17 cellular contexts compared by ENCODE assay signal in the genomic region with DNA sequence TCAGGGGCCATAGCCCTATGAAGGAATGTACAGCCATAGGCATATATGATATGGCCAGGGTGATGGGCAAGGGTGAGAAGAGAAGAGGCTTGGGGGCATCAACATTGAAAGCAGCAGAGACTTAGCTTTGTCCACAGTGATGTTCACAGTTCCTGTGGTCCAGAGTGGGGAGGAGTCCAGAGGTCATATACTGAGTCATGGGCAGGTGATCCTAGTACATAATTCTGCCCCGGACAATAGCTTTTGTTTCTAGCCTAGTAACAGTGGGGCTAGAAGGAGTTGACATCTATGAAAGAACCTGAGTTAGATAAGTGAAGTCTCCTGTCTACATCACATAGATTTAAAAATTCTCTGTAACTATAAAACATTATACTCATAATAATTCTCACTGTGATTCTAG.
DNase-seq lines count a peak whose midpoint lies in the region; ATAC-seq and TF ChIP-seq lines count a peak whose summit lies in the region.
"Had no signal": no experiment of that assay in that cellular context is flagged by ENCODE, and none has a peak within 500 bp of the region (broad histone marks: within the 10 kb centered on the region; RNA-seq: fewer than 3 reads in every experiment).

No MANE protein-coding gene starts in this region.

- H3K9me3 ChIP-seq in subcutaneous abdominal adipose tissue (ENCODE audit: control insufficient read depth in 5 of 5, low read length in 5 of 5): no peaks in the 10 kb centered on the region

- H3K27ac ChIP-seq in subcutaneous abdominal adipose tissue (ENCODE audit: low read depth, low read length): peak overlapping the region; percentile 51

- no peaks in the 10 kb centered on the region for H3K36me3 Mint-ChIP-seq in stimulated activated naive CD8-positive, alpha-beta T cell treated with anti-CD3 and anti-CD28 coated beads, Interleukin-15, Interleukin-2, amounts not matched to agents 100 ng/mL and 50 ng/mL, for 24 hours (ENCODE audit: low read depth)
- H3K36me3 Mint-ChIP-seq in nephron (ENCODE audit: low read depth) (no peaks in the 10 kb centered on the region), CD14-positive monocyte (peaks cover 0 to 3% of the 10 kb centered on the region in 2 donors)
- H3K36me3 Mint-ChIP-seq: CD8-positive, alpha-beta T cell had no signal

- H3K9me3 Mint-ChIP-seq in stimulated activated naive CD8-positive, alpha-beta T cell treated with anti-CD3 and anti-CD28 coated beads, Interleukin-15, Interleukin-2, amounts not matched to agents 100 ng/mL and 50 ng/mL, for 24 hours: no peaks in the 10 kb centered on the region
- no peaks in the 10 kb centered on the region for H3K9me3 Mint-ChIP-seq in nephron
- H3K9me3 Mint-ChIP-seq in CD14-positive monocyte: peaks cover 0 to 4% (median 0%) of the 10 kb centered on the region in 7 donors
- H3K9me3 Mint-ChIP-seq: CD8-positive, alpha-beta T cell; GM23338 had no signal

- no peak for TF ChIP-seq CTCF in nephron (IDR thresholded peaks at IDR 0.05; ENCODE audit: unreplicated experiment in 3 of 3)
- no peak for TF ChIP-seq CTCF in CD14-positive monocyte (IDR thresholded peaks at IDR 0.05)

- no peak overlapping the region for H3K4me3 ChIP-seq in subcutaneous abdominal adipose tissue (ENCODE audit: low read depth in 1 of 5, low read length in 5 of 5)
- H3K4me3 ChIP-seq: GM23338 had no signal

- peaks cover 11% of the 10 kb centered on the region for H3K27me3 Mint-ChIP-seq in stimulated activated naive CD8-positive, alpha-beta T cell treated with anti-CD3 and anti-CD28 coated beads, Interleukin-15, Interleukin-2, amounts not matched to agents 100 ng/mL and 50 ng/mL, for 24 hours
- H3K27me3 Mint-ChIP-seq in nephron (ENCODE audit: low read depth) (no peaks in the 10 kb centered on the region), CD14-positive monocyte (ENCODE audit: low read depth in 3 of 3) (peaks cover 21 to 37% (median 27%) of the 10 kb centered on the region in 3 donors)

- H3K27ac Mint-ChIP-seq in stimulated activated naive CD8-positive, alpha-beta T cell treated with anti-CD3 and anti-CD28 coated beads, Interleukin-15, Interleukin-2, amounts not matched to agents 100 ng/mL and 50 ng/mL, for 24 hours: peak overlapping the region; percentile 4
- H3K27ac Mint-ChIP-seq in nephron (peak overlapping the region in 2 of 3 experiments; percentile 62 to 85), CD14-positive monocyte (no peak overlapping the region)
- H3K27ac Mint-ChIP-seq: CD8-positive, alpha-beta T cell; GM23338 had no signal

- no peaks in the 10 kb centered on the region for H3K4me1 Mint-ChIP-seq in stimulated activated naive CD8-positive, alpha-beta T cell treated with anti-CD3 and anti-CD28 coated beads, Interleukin-15, Interleukin-2, amounts not matched to agents 100 ng/mL and 50 ng/mL, for 24 hours (ENCODE audit: low read depth)
- peaks cover 59% of the 10 kb centered on the region for H3K4me1 Mint-ChIP-seq in nephron
- peaks cover 36% of the 10 kb centered on the region for H3K4me1 Mint-ChIP-seq in CD14-positive monocyte

- H3K4me1 ChIP-seq in subcutaneous abdominal adipose tissue (ENCODE audit: control insufficient read depth in 5 of 5, insufficient read depth in 5 of 5, low read length in 5 of 5): peaks cover 1 to 26% (median 22%) of the 10 kb centered on the region in 5 donors

- no peak overlapping the region for H3K4me3 Mint-ChIP-seq in stimulated activated naive CD8-positive, alpha-beta T cell treated with anti-CD3 and anti-CD28 coated beads, Interleukin-15, Interleukin-2, amounts not matched to agents 100 ng/mL and 50 ng/mL, for 24 hours
- no peak overlapping the region for H3K4me3 Mint-ChIP-seq in nephron
- H3K4me3 Mint-ChIP-seq in CD14-positive monocyte: peak overlapping the region in 1 of 2 donors; percentile 18
- H3K4me3 Mint-ChIP-seq: CD8-positive, alpha-beta T cell; GM23338 had no signal

- H3K36me3 ChIP-seq in subcutaneous abdominal adipose tissue (ENCODE audit: control insufficient read depth in 5 of 5, insufficient read depth in 5 of 5, low read length in 5 of 5): no peaks in the 10 kb centered on the region

- intact Hi-C loops in CD14-positive monocyte (cut with micrococcal nuclease): no loop called here

- no peak for DNase-seq in stimulated activated naive CD8-positive, alpha-beta T cell treated with anti-CD3 and anti-CD28 coated beads, Interleukin-15, Interleukin-2, amounts not matched to agents 100 U/mL and 50 U/mL, for 24 hours
- DNase-seq in CD14-positive monocyte (ENCODE audit: low spot score): no peak
- no peak for DNase-seq in DMS79 treated with DMSO at 0.1 percent for 48 hours (lab: John Stamatoyannopoulos, UW)
- DNase-seq: CD8-positive, alpha-beta T cell; GDM1; KG1; NCI-H146; NCI-H2081; NCI-H510A; NCI-H774; RPMI8226 had no signal

- H3K9ac ChIP-seq in subcutaneous abdominal adipose tissue (ENCODE audit: low read length in 5 of 5): peak overlapping the region in 1 of 5 donors; percentile 17

- ATAC-seq in stimulated activated naive CD8-positive, alpha-beta T cell treated with anti-CD3 and anti-CD28 coated beads, Interleukin-15, Interleukin-2, amounts not matched to agents 100 U/mL and 50 U/mL, for 24 hours: no peak
- no peak for ATAC-seq in HG03025 (IDR thresholded peaks at IDR 0.05; ENCODE audit: low FRiP score, unreplicated experiment)
- ATAC-seq in HG03045 (IDR thresholded peaks at IDR 0.05; ENCODE audit: unreplicated experiment): no peak
- ATAC-seq: CD8-positive, alpha-beta T cell; GM23338 had no signal

- no peaks in the 10 kb centered on the region for H3K27me3 ChIP-seq in subcutaneous abdominal adipose tissue (ENCODE audit: control insufficient read depth in 5 of 5, insufficient read depth in 4 of 5, low read length in 5 of 5)

Comparison
In these comparisons a context has a peak if more than half of its experiments do, and no peak if none do; other contexts are left out.
1. H3K27ac Mint-ChIP-seq: peak in stimulated activated naive CD8-positive, alpha-beta T cell treated with anti-CD3 and anti-CD28 coated beads, Interleukin-15, Interleukin-2, amounts not matched to agents 100 ng/mL and 50 ng/mL, for 24 hours (single experiment) and nephron (2 of 3); none in CD14-positive monocyte (0 of 7).